ENCODE assay signal across 9 cellular contexts in the genomic region with DNA sequence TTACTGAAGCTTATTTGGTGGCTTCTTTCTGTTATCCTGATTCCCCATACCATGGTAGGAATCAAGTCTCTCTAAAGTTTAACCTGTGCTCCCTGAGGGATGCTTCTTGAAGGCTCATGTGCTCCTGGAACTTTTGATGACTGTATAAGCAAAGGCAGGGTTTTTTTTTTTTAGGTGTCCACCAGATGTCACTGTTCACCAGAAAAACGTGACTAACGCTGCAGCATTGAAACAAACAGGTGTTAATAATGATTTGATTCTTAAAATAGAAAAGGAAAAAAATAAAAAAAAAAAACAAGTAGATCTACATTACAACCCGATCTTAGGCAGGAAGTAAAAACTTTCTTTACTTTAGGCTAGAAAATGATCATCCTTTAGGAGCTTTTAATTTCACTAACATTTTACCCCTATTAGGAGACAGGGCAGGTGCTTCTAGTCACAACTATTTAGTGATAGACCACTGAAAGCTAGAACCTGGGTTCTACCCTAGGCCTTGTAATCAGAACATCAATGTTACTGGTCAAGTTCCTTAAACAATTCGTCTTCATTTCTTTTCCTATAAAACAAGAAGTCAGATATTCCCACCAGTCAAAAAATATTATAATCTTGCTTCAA.
DNase-seq lines count a peak whose midpoint lies in the region; TF ChIP-seq lines count a peak whose summit lies in the region.
"Had no signal": no experiment of that assay in that cellular context is flagged by ENCODE, and none has a peak within 500 bp of the region (broad histone marks: within the 10 kb centered on the region; RNA-seq: fewer than 3 reads in every experiment).

No MANE protein-coding gene starts in this region.

- POLR2A ChIA-PET in HEK293T (lab: Yijun Ruan, JAX) = no interaction called here

- H3K4me1 ChIP-seq in spleen = no peaks in the 10 kb centered on the region

- no peaks in the 10 kb centered on the region for H3K9me3 ChIP-seq in spleen
- H3K9me3 ChIP-seq: neutrophil had no signal

- H3K4me3 ChIP-seq in spleen = no peak overlapping the region

- intact Hi-C loops in spleen (cut with DNase I; ENCODE audit: low total_unique reads) = no loop called here

- in situ Hi-C loops in SK-MEL-5 (cut with HindIII; ENCODE audit: low pct_unique_long_range_greater_than_20kb, low sequenced_read_pairs) = no loop called here

- no peak overlapping the region for H3K27ac ChIP-seq in spleen
- H3K27ac ChIP-seq: neutrophil had no signal

- no peak for TF ChIP-seq POLR2A in spleen (IDR thresholded peaks at IDR 0.05)

- WGBS in spleen, 5 donors = 6 to 12% (median 7%) methylated on average over 4 of the region's 4 CpGs

- CTCF ChIA-PET in HEK293T (lab: Yijun Ruan, JAX) = interaction anchor here (0.7 to 1.0 kb wide), 5 partner anchors 43 to 1108 kb away, joined by 3 to 7 read pairs (median 3); no protein-coding TSS in a partner anchor

- no peaks in the 10 kb centered on the region for H3K36me3 ChIP-seq in spleen
- H3K36me3 ChIP-seq: neutrophil had no signal

- no peaks in the 10 kb centered on the region for H3K27me3 ChIP-seq in spleen (replicated peaks in 1 of 7)
- H3K27me3 ChIP-seq: neutrophil had no signal

- TF ChIP-seq CTCF in GM12872 (IDR thresholded peaks at IDR 0.05; ENCODE audit: insufficient read depth, low read depth, low read length) (peak; percentile 48), spleen (IDR thresholded peaks at IDR 0.05 in 8 of 11, conservative IDR thresholded peaks at IDR 0.05 in 3 of 11) (peak in 7 of 11 experiments; percentile 9 to 58 (median 46))

- peak; percentile 42 for DNase-seq in AG20443 (ENCODE audit: low spot score)
- DNase-seq in HEK293T (ENCODE audit: extremely low spot score) = peak; percentile 54
- peak; percentile 46 for DNase-seq in LoVo (ENCODE audit: low spot score)
- DNase-seq in SK-MEL-5 (ENCODE audit: low read depth, low spot score) = peak; percentile 72
- peak; percentile 37 for DNase-seq in fibroblast of the conjunctiva (ENCODE audit: low read depth)
- DNase-seq in spleen = no peak
- no peak for DNase-seq in UCSD-AML1 (lab: John Stamatoyannopoulos, UW; ENCODE audit: unreplicated experiment)

TF ChIP-seq in HEK293T, 16 proteins besides CTCF, POLR2A, EP300 and RAD21:
- no peak for TF ChIP-seq LEF1 (IDR thresholded peaks at IDR 0.05; ENCODE audit: borderline replicate concordance)
- TF ChIP-seq ZNF384 (IDR thresholded peaks at IDR 0.05) = peak; percentile 29
TF ChIP-seq in HEK293T: peak in this region for 1.

Comparison
In these comparisons a context has a peak if more than half of its experiments do, and no peak if none do; other contexts are left out.
1. DNase-seq: peak in AG20443 (single experiment), HEK293T (single experiment), LoVo (single experiment), SK-MEL-5 (single experiment) and fibroblast of the conjunctiva (single experiment); none in spleen (single experiment) and UCSD-AML1 (single experiment).